Comparison of ENCODE assay signal across 8 cellular contexts in the genomic region with DNA sequence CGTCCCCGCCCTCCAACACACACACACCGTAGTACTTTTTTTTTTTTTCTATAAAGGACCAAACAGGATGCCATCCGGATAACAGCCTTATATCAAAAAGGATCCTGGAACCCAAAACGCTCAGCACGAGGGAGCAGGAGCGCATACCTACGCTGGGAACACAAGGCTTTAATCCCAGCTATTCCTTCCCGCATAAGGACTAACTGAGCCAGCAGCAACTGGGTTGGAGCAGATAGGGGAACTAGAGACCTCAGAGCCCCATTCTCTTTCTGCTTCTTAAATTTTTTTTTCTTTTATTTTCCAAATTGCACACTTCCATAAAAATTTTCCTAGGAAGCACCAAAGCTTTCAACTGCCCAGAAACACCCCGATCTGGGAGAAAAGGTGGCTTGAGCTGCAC. TPM values are rescaled to one million over a fixed set of nuclear protein-coding genes. Genes with fewer than 3 reads are reported as not detected.
DNase-seq lines count a peak whose midpoint lies in the region; ATAC-seq and TF ChIP-seq lines count a peak whose summit lies in the region.

No MANE protein-coding gene starts in this region.

- H3K9me3 ChIP-seq in mammary epithelial cell (replicated peaks; ENCODE audit: insufficient read depth, low read length) (peaks cover 3% of the 10 kb centered on the region), mucosa of descending colon (peaks cover 7% of the 10 kb centered on the region), aorta (ENCODE audit: control insufficient read depth, low read length) (no peaks in the 10 kb centered on the region)

- CTCF ChIA-PET in mammary epithelial cell (lab: Charles Lee; ENCODE audit: low non-redundant PET), result no interaction called here

- H3K27ac Mint-ChIP-seq in stimulated activated naive CD8-positive, alpha-beta T cell treated with anti-CD3 and anti-CD28 coated beads, Interleukin-15, Interleukin-2, amounts not matched to agents 100 ng/mL and 50 ng/mL, for 24 hours, result no peak overlapping the region

- peak overlapping the region; percentile 94 for H2AFZ ChIP-seq in mammary epithelial cell (ENCODE audit: low read depth, low read length)

- H3K27me3 ChIP-seq in mammary epithelial cell (ENCODE audit: insufficient read depth, low read length) (no peaks in the 10 kb centered on the region), aorta (ENCODE audit: control insufficient read depth in 1 of 2, insufficient read depth in 2 of 2, low read length in 1 of 2) (no peaks in the 10 kb centered on the region)

- DNase-seq in stimulated activated naive CD8-positive, alpha-beta T cell treated with anti-CD3 and anti-CD28 coated beads, Interleukin-15, Interleukin-2, amounts not matched to agents 100 U/mL and 50 U/mL, for 24 hours, result no peak
- DNase-seq in mammary epithelial cell (no peak), mucosa of descending colon (no peak), aorta (no peak)

- no TSS peak for BruUV-seq in mammary epithelial cell (replicated peaks; lab: Mats Ljungman, UMichigan)

- 64% methylated on average over 10 of the region's 10 CpGs for WGBS in mammary epithelial cell (ENCODE audit: low coverage, missing lambda C conversion rate)
- 24 to 27% methylated on average over 10 of the region's 10 CpGs for WGBS in aorta, 2 donors

- peaks cover 12% of the 10 kb centered on the region for H3K36me3 Mint-ChIP-seq in stimulated activated naive CD8-positive, alpha-beta T cell treated with anti-CD3 and anti-CD28 coated beads, Interleukin-15, Interleukin-2, amounts not matched to agents 100 ng/mL and 50 ng/mL, for 24 hours (ENCODE audit: low read depth)

- dilution Hi-C loops in mammary epithelial cell (cut with HindIII; ENCODE audit: low sequenced_read_pairs), result no loop called here

- peak overlapping the region; percentile 97 for H3K4me2 ChIP-seq in mammary epithelial cell (ENCODE audit: insufficient read depth, low read depth, low read length)

- peaks cover 7% of the 10 kb centered on the region for H3K9me3 Mint-ChIP-seq in stimulated activated naive CD8-positive, alpha-beta T cell treated with anti-CD3 and anti-CD28 coated beads, Interleukin-15, Interleukin-2, amounts not matched to agents 100 ng/mL and 50 ng/mL, for 24 hours

- ATAC-seq in stimulated activated naive CD8-positive, alpha-beta T cell treated with anti-CD3 and anti-CD28 coated beads, Interleukin-15, Interleukin-2, amounts not matched to agents 100 U/mL and 50 U/mL, for 24 hours, result no peak
- no peak for ATAC-seq in mucosa of descending colon
- ATAC-seq in aorta (ENCODE audit: low FRiP score), result no peak
- no peak for ATAC-seq in GM21529 (IDR thresholded peaks at IDR 0.05; ENCODE audit: unreplicated experiment)
- ATAC-seq in GM19452 (IDR thresholded peaks at IDR 0.05; ENCODE audit: unreplicated experiment), result no peak
- no peak for ATAC-seq in HG02981 (IDR thresholded peaks at IDR 0.05; ENCODE audit: unreplicated experiment)

- intact Hi-C loops in mammary epithelial cell (cut with micrococcal nuclease), result no loop called here
- intact Hi-C loops in mucosa of descending colon (cut with DNase I, micrococcal nuclease), result no loop called here
- intact Hi-C loops in aorta (cut with DNase I), result no loop called here

- peaks cover 30% of the 10 kb centered on the region for H3K4me1 Mint-ChIP-seq in stimulated activated naive CD8-positive, alpha-beta T cell treated with anti-CD3 and anti-CD28 coated beads, Interleukin-15, Interleukin-2, amounts not matched to agents 100 ng/mL and 50 ng/mL, for 24 hours (ENCODE audit: low read depth)

- no peak for TF ChIP-seq CTCF in mammary epithelial cell (conservative IDR thresholded peaks at IDR 0.05 in 1 of 2, IDR thresholded peaks at IDR 0.05 in 1 of 2; ENCODE audit: extremely low read depth in 1 of 2, insufficient read depth in 1 of 2, low read depth in 1 of 2, low read length in 2 of 2)
- TF ChIP-seq CTCF in mucosa of descending colon (IDR thresholded peaks at IDR 0.05), result no peak

- H3K27ac ChIP-seq in mammary epithelial cell (ENCODE audit: insufficient read depth, low read depth, low read length) (no peak overlapping the region), aorta (ENCODE audit: low read depth in 1 of 2, low read length in 2 of 2) (no peak overlapping the region)

- peak overlapping the region; percentile 79 for H3K4me3 Mint-ChIP-seq in stimulated activated naive CD8-positive, alpha-beta T cell treated with anti-CD3 and anti-CD28 coated beads, Interleukin-15, Interleukin-2, amounts not matched to agents 100 ng/mL and 50 ng/mL, for 24 hours

- no peak overlapping the region for H3K9ac ChIP-seq in mammary epithelial cell (ENCODE audit: insufficient read depth, low read length)

- no peaks in the 10 kb centered on the region for H3K36me3 ChIP-seq in mammary epithelial cell (ENCODE audit: insufficient read depth, low read length)
- H3K36me3 ChIP-seq in mucosa of descending colon (ENCODE audit: low read depth), result no peaks in the 10 kb centered on the region
- no peaks in the 10 kb centered on the region for H3K36me3 ChIP-seq in aorta (ENCODE audit: control insufficient read depth in 1 of 2, insufficient read depth in 2 of 2, low read length in 1 of 2)

- H3K27me3 Mint-ChIP-seq in stimulated activated naive CD8-positive, alpha-beta T cell treated with anti-CD3 and anti-CD28 coated beads, Interleukin-15, Interleukin-2, amounts not matched to agents 100 ng/mL and 50 ng/mL, for 24 hours, result no peaks in the 10 kb centered on the region

- in situ Hi-C loops in mammary epithelial cell (cut with MboI; ENCODE audit: low sequenced_read_pairs in 2 of 2), result no loop called here

- no peaks in the 10 kb centered on the region for H4K20me1 ChIP-seq in mammary epithelial cell (ENCODE audit: insufficient read depth, low read length)

- H3K4me3 ChIP-seq in mammary epithelial cell (replicated peaks in 1 of 3; ENCODE audit: insufficient read depth in 1 of 3, low read depth in 2 of 3, low read length in 3 of 3), result peak overlapping the region; percentile 36 to 54 (median 53)
- H3K4me3 ChIP-seq in mucosa of descending colon, result peak overlapping the region; percentile 47
- H3K4me3 ChIP-seq in aorta (ENCODE audit: low read length in 2 of 2), result peak overlapping the region; percentile 57 to 61

- no peaks in the 10 kb centered on the region for H3K4me1 ChIP-seq in mammary epithelial cell (ENCODE audit: insufficient read depth, low read length)
- peaks cover 22% of the 10 kb centered on the region for H3K4me1 ChIP-seq in mucosa of descending colon (ENCODE audit: low read depth)
- H3K4me1 ChIP-seq in aorta (ENCODE audit: control insufficient read depth in 1 of 2, insufficient read depth in 2 of 2, low read length in 2 of 2), result peaks cover 3 to 7% of the 10 kb centered on the region in 2 donors

- no peaks in the 10 kb centered on the region for H3K79me2 ChIP-seq in mammary epithelial cell (ENCODE audit: insufficient read depth, low read length)

RNA-seq across cellular contexts. Expression of gene TRANK1, which starts 1.3 kb away (rescaled TPM):
- total RNA-seq in mammary epithelial cell (1 to 10 TPM; 1.4 to 3.0 TPM), mucosa of descending colon (100 to 1,000 TPM in 1 of 3 donors, 10 to 100 TPM in 2; 78.6 to 163 (median 97.3) TPM), aorta (10 to 100 TPM; 24.9 to 47.1 TPM)
- polyA plus RNA-seq in mammary epithelial cell (0.09 TPM), aorta (10 to 100 TPM in 1 of 2 donors, 1 to 10 TPM in 1; 5.0 to 40.9 TPM)
- not detected for polyA minus RNA-seq in mammary epithelial cell

RNA-seq across cellular contexts. Expression of gene EPM2AIP1, which starts 49.3 kb away (rescaled TPM):
- 10 to 100 TPM; 10.8 to 16.5 TPM for total RNA-seq in mammary epithelial cell
- 3.7 TPM for polyA plus RNA-seq in mammary epithelial cell
- polyA minus RNA-seq in mammary epithelial cell, result 4.1 TPM
- total RNA-seq in mucosa of descending colon, result 10 to 100 TPM in 2 of 3 donors, 1 to 10 TPM in 1; 9.9 to 21.2 (median 13.6) TPM
- total RNA-seq in aorta, result 10 to 100 TPM; 20.5 to 21.0 TPM
- polyA plus RNA-seq in aorta, result 10 to 100 TPM in 1 of 2 donors, 1 to 10 TPM in 1; 2.5 to 10.4 TPM

RNA-seq across cellular contexts. Expression of gene MLH1, which starts 49.7 kb away (rescaled TPM):
- 10 to 100 TPM; 28.3 to 41.8 TPM for total RNA-seq in mammary epithelial cell
- 36.8 TPM for polyA plus RNA-seq in mammary epithelial cell
- polyA minus RNA-seq in mammary epithelial cell, result 164 TPM
- 10 to 100 TPM; 15.4 to 25.9 (median 23.7) TPM for total RNA-seq in mucosa of descending colon
- 10 to 100 TPM; 26.0 to 28.0 TPM for total RNA-seq in aorta
- 10 to 100 TPM; 19.5 to 21.9 TPM for polyA plus RNA-seq in aorta

Comparison
In these comparisons a context has a peak if more than half of its experiments do, and no peak if none do; other contexts are left out.
1. RNA of gene TRANK1, which starts 1.3 kb away (total RNA-seq): 78.6 to 163 TPM in mucosa of descending colon and 24.9 to 47.1 TPM in aorta; 1.4 to 3.0 TPM in mammary epithelial cell; every median in the first group is over 4 times any median in the second.
2. Peak in every context shown above with its lines, with median percentiles within 50 percentile points of each other: H3K4me3 ChIP-seq.